Comparison of ENCODE assay signal across 8 cellular contexts in the genomic region with DNA sequence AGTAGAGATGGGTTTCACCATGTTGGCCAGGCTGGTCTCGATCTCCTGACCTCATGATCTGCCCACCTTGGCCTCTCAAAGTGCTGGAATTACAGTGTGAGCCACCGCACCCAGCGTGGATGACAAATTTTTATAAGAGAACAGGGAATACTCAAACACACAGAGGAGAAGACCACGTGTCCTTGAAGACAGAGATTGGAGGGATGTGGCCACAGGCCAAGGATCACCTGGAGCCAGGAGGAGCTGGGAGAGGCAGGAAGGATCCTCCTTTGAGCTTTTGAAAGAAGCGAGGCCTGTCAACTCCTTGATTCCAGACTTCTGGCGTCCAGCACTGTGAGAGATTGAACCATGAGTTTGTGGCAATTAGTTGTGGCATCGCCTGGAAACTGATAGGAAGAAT.
"Had no signal": no experiment of that assay in that cellular context is flagged by ENCODE, and none has a peak within 500 bp of the region (broad histone marks: within the 10 kb centered on the region; RNA-seq: fewer than 3 reads in every experiment).

No MANE protein-coding gene starts in this region.

- H3K4me1 ChIP-seq: HAP-1 had no signal

- H3K36me3 ChIP-seq: HAP-1 had no signal

- H3K4me3 Mint-ChIP-seq: GM23338, HFFc6 had no signal

- H3K27ac ChIP-seq: HL-60 had no signal

- H3K4me3 ChIP-seq: GM23338, HAP-1, K562 had no signal

- ATAC-seq: GM23338, HCT116, K562 had no signal

- DNase-seq: H7, HFFc6, IMR-90 had no signal

- H3K9me3 ChIP-seq: HAP-1 had no signal

- H3K27ac Mint-ChIP-seq: GM23338, HFFc6 had no signal
